Comparison of ENCODE assay signal across 1 cellular context in genomic region chrX:39772057-39772832, GRCh38.
A peak's percentile ranks its signal among the peaks of the same experiment; 100 is the strongest.
TF ChIP-seq lines count a peak whose summit lies in the region.

No MANE protein-coding gene starts in this region.

TF ChIP-seq in HepG2, 621 proteins besides CTCF, POLR2A, EP300 and RAD21 (continued from another document and continues in another):
- peak; percentile 83 for TF ChIP-seq FOXP4 (CRISPR knock-in tag; IDR thresholded peaks at IDR 0.05)
- no peak for TF ChIP-seq PAF1 (CRISPR knock-in tag; IDR thresholded peaks at IDR 0.05)
- 0 out of 2 replicates have a peak, but pooled peaks have one; percentile 16 for TF ChIP-seq PPARG (CRISPR knock-in tag; conservative IDR thresholded peaks at IDR 0.05)
- no peak for TF ChIP-seq ZNF569 (CRISPR knock-in tag; IDR thresholded peaks at IDR 0.05; ENCODE audit: borderline replicate concordance)
- TF ChIP-seq FOXO1 (CRISPR knock-in tag; IDR thresholded peaks at IDR 0.05), result peak; percentile 33; the same call in 1 of the 2 replicates
- TF ChIP-seq GMEB2 (CRISPR knock-in tag; IDR thresholded peaks at IDR 0.05; ENCODE audit: low read depth), result no peak
- TF ChIP-seq AKAP8 (CRISPR knock-in tag; IDR thresholded peaks at IDR 0.05), result no peak
- no peak for TF ChIP-seq REL (CRISPR knock-in tag; conservative IDR thresholded peaks at IDR 0.05)
- TF ChIP-seq ZFP36 (IDR thresholded peaks at IDR 0.05; ENCODE audit: borderline replicate concordance, low read depth, low read length, partially characterized antibody), result no peak
- no peak for TF ChIP-seq ZMYM4 (CRISPR knock-in tag; IDR thresholded peaks at IDR 0.05)
- TF ChIP-seq KDM2A (CRISPR knock-in tag; IDR thresholded peaks at IDR 0.05; ENCODE audit: borderline replicate concordance, low read depth), result no peak
- 0 out of 2 replicates have a peak, but pooled peaks have one; percentile 30 for TF ChIP-seq NFIC (IDR thresholded peaks at IDR 0.05; ENCODE audit: low read length)
- no peak for TF ChIP-seq ATRX (CRISPR knock-in tag; IDR thresholded peaks at IDR 0.05; ENCODE audit: borderline replicate concordance)
- no peak for TF ChIP-seq CEBPG (CRISPR knock-in tag; IDR thresholded peaks at IDR 0.05)
- TF ChIP-seq RFX5 (IDR thresholded peaks at IDR 0.05; ENCODE audit: low read depth, low read length), result no peak; the same call in 1 of the 2 replicates
- no peak for TF ChIP-seq ZNF878 (CRISPR knock-in tag; IDR thresholded peaks at IDR 0.05)
- 0 out of 2 replicates have a peak, but pooled peaks have one; percentile 19 for TF ChIP-seq PHF8 (CRISPR knock-in tag; IDR thresholded peaks at IDR 0.05)
- no peak for TF ChIP-seq ZNF607 (CRISPR knock-in tag; IDR thresholded peaks at IDR 0.05; ENCODE audit: borderline replicate concordance)
- TF ChIP-seq FOSL2 (CRISPR knock-in tag; IDR thresholded peaks at IDR 0.05), result peak; percentile 36; the same call in 1 of the 2 replicates
- no peak for TF ChIP-seq AKNA (CRISPR knock-in tag; IDR thresholded peaks at IDR 0.05; ENCODE audit: borderline replicate concordance)
- no peak for TF ChIP-seq FUBP1 (CRISPR knock-in tag; IDR thresholded peaks at IDR 0.05; ENCODE audit: borderline replicate concordance)
- TF ChIP-seq ZBTB14 (CRISPR knock-in tag; IDR thresholded peaks at IDR 0.05), result no peak
- TF ChIP-seq ISL2 (CRISPR knock-in tag; IDR thresholded peaks at IDR 0.05), result peak; percentile 59; the same call in 1 of the 2 replicates
- no peak for TF ChIP-seq MIER3 (CRISPR knock-in tag; IDR thresholded peaks at IDR 0.05; ENCODE audit: borderline replicate concordance)
- no peak for TF ChIP-seq ZNF484 (CRISPR knock-in tag; IDR thresholded peaks at IDR 0.05; ENCODE audit: borderline replicate concordance, low read depth)
- no peak for TF ChIP-seq ZNF781 (CRISPR knock-in tag; IDR thresholded peaks at IDR 0.05; ENCODE audit: borderline replicate concordance, not compliant biosample characterization)
- no peak for TF ChIP-seq KAT2B (IDR thresholded peaks at IDR 0.05; ENCODE audit: borderline replicate concordance, low read depth, low read length)
- peak; percentile 35; the same call in 1 of the 2 replicates for TF ChIP-seq TARDBP (CRISPR knock-in tag; IDR thresholded peaks at IDR 0.05)
- TF ChIP-seq HDAC1 (CRISPR knock-in tag; IDR thresholded peaks at IDR 0.05), result peak; percentile 42; the same call in 1 of the 2 replicates
- TF ChIP-seq RXRB (CRISPR knock-in tag; IDR thresholded peaks at IDR 0.05; ENCODE audit: borderline replicate concordance), result peak; percentile 24; the same call in 1 of the 2 replicates
- TF ChIP-seq XBP1 (CRISPR knock-in tag; IDR thresholded peaks at IDR 0.05), result no peak
- TF ChIP-seq ZNF460 (CRISPR knock-in tag; IDR thresholded peaks at IDR 0.05; ENCODE audit: borderline replicate concordance), result no peak
- TF ChIP-seq MED1 (CRISPR knock-in tag; IDR thresholded peaks at IDR 0.05), result peak; percentile 44
- no peak for TF ChIP-seq ARNT (IDR thresholded peaks at IDR 0.05)
- TF ChIP-seq FOXP1 (IDR thresholded peaks at IDR 0.05), result no peak
- TF ChIP-seq FOXP1 (CRISPR knock-in tag; IDR thresholded peaks at IDR 0.05), result peak; percentile 58
- no peak for TF ChIP-seq STAT6 (CRISPR knock-in tag; IDR thresholded peaks at IDR 0.05; ENCODE audit: borderline replicate concordance)
- no peak for TF ChIP-seq ZNF761 (CRISPR knock-in tag; conservative IDR thresholded peaks at IDR 0.05)
- no peak for TF ChIP-seq CENPBD1 (CRISPR knock-in tag; IDR thresholded peaks at IDR 0.05; ENCODE audit: borderline replicate concordance, low read depth)
- TF ChIP-seq HHEX (CRISPR knock-in tag; IDR thresholded peaks at IDR 0.05), result peak; percentile 89
- no peak for TF ChIP-seq SOX6 (IDR thresholded peaks at IDR 0.05)
- peak; percentile 76 for TF ChIP-seq SOX6 (CRISPR knock-in tag; IDR thresholded peaks at IDR 0.05)
- TF ChIP-seq TP53 (CRISPR knock-in tag; conservative IDR thresholded peaks at IDR 0.05), result no peak
- TF ChIP-seq MIXL1 (CRISPR knock-in tag; IDR thresholded peaks at IDR 0.05), result 0 out of 2 replicates have a peak, but pooled peaks have one; percentile 20
- no peak for TF ChIP-seq ZSCAN29 (CRISPR knock-in tag; conservative IDR thresholded peaks at IDR 0.05)
- TF ChIP-seq ZNF468 (CRISPR knock-in tag; IDR thresholded peaks at IDR 0.05), result no peak
- no peak for TF ChIP-seq ZNF362 (CRISPR knock-in tag; IDR thresholded peaks at IDR 0.05; ENCODE audit: borderline replicate concordance)
- no peak for TF ChIP-seq ZNF335 (CRISPR knock-in tag; IDR thresholded peaks at IDR 0.05)
- TF ChIP-seq ZNF740 (CRISPR knock-in tag; IDR thresholded peaks at IDR 0.05), result no peak
- TF ChIP-seq ZBTB7A (CRISPR knock-in tag; IDR thresholded peaks at IDR 0.05), result no peak
